Comparison of ENCODE assay signal across 1 cellular context in the genomic region with DNA sequence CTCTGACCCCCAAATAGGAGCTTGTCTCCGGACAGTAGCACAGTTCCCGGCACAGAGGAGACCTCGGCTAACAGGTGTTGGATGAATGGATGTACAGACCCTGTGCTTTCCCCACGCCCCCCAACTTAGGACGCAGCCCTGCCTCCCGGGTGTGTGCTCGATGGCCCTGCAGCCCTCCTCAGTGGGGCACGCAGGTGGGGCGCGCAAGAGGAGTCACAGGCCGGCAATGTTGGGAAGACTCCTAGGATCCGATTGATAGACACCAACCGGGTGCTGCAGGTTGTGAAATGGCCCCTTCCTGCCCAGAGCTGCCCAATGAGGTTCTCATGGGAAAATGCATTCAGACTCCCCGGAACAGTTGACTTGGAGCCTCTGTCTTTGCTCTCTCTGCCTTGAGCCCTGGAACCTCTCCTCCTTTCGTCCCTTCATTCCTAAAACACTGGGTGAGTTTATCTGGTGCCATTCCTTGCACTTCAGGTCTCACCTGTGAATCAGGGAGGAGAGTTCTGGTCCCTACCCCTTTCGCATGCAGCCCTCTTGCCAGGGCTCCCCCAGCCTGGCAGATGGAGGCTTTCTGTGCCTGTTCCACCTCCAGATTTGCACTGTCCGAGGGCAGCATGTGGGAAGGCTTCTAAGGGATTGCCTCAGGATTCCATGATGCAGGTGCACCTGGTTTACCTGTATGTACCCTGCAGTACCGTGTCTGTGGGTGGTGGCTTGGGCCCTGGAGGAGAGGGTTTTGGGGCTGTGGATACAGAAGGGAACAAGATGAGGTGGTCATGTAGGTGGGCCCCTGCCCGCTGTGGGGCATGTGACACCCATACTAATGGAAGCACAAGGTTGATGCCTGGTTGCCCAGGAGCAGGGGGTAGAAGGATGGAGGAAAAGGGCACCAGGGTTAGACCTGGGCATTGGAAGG.
TF ChIP-seq lines count a peak whose summit lies in the region.

No MANE protein-coding gene starts in this region.

TF ChIP-seq in endothelial cell of umbilical vein, 7 proteins besides CTCF, POLR2A, EP300 and RAD21:
- TF ChIP-seq EZH2 (IDR thresholded peaks at IDR 0.05; ENCODE audit: borderline replicate concordance, low read depth, low read length, severe bottlenecking) = no peak
- TF ChIP-seq GATA2 (IDR thresholded peaks at IDR 0.05; ENCODE audit: insufficient read depth, insufficient read length, low read depth, low read length) = no peak
- TF ChIP-seq FOS (IDR thresholded peaks at IDR 0.05; ENCODE audit: borderline replicate concordance, insufficient read depth, low read length) = no peak
- no peak for TF ChIP-seq JUN (IDR thresholded peaks at IDR 0.05; ENCODE audit: borderline replicate concordance, insufficient read depth, insufficient read length, low read depth)
- TF ChIP-seq, protein P1, sequence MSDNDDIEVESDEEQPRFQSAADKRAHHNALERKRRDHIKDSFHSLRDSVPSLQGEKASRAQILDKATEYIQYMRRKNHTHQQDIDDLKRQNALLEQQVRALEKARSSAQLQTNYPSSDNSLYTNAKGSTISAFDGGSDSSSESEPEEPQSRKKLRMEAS (IDR thresholded peaks at IDR 0.05; ENCODE audit: insufficient read depth, insufficient read length) = no peak
- TF ChIP-seq POLR2AphosphoS5 (IDR thresholded peaks at IDR 0.05; ENCODE audit: insufficient read depth, low read depth, low read length) = no peak
- no peak for TF ChIP-seq MYC (IDR thresholded peaks at IDR 0.05; ENCODE audit: low read depth, low read length)
TF ChIP-seq in endothelial cell of umbilical vein: peak in this region for 0.
